Comparison of ENCODE assay signal across 8 cellular contexts in genomic region chr1:169795687-169796086, GRCh38. TPM values are rescaled to one million over a fixed set of nuclear protein-coding genes. Genes with fewer than 3 reads are reported as not detected.
A peak's percentile ranks its signal among the peaks of the same experiment; 100 is the strongest.
DNase-seq lines count a peak whose midpoint lies in the region; ATAC-seq, FAIRE-seq and TF ChIP-seq lines count a peak whose summit lies in the region.

No MANE protein-coding gene starts in this region.

- no peaks in the 10 kb centered on the region for H3K27me3 ChIP-seq in keratinocyte (ENCODE audit: control insufficient read depth, extremely low read depth, insufficient read depth, low read length)
- H3K27me3 ChIP-seq in tibial artery: no peaks in the 10 kb centered on the region

- H3K9me1 ChIP-seq in keratinocyte (ENCODE audit: control insufficient read depth, extremely low read depth, insufficient read depth, low read length): no peaks in the 10 kb centered on the region

- ATAC-seq in GM18870 (IDR thresholded peaks at IDR 0.05; ENCODE audit: unreplicated experiment) (no peak), GM21390 (IDR thresholded peaks at IDR 0.05; ENCODE audit: unreplicated experiment) (no peak)

- H3K9me3 ChIP-seq in keratinocyte (ENCODE audit: control insufficient read depth, low read depth, low read length) (no peaks in the 10 kb centered on the region), tibial artery (no peaks in the 10 kb centered on the region)

- peak overlapping the region; percentile 80 for H3K4me2 ChIP-seq in keratinocyte (ENCODE audit: control insufficient read depth, extremely low read depth, insufficient read depth, low read depth, low read length)

- peak overlapping the region; percentile 99 for H3K27ac Mint-ChIP-seq in activated naive CD4-positive, alpha-beta T cell treated with anti-CD3 and anti-CD28 coated beads for 36 hours
- peak overlapping the region; percentile 88 for H3K27ac Mint-ChIP-seq in activated CD4-positive, alpha-beta memory T cell treated with anti-CD3 and anti-CD28 coated beads, Interleukin-2, amount 10 ng/mL, durations not matched to agents 7 days and 5 days

- peak overlapping the region; percentile 69 to 90 (median 89) for H3K4me3 ChIP-seq in keratinocyte (ENCODE audit: control insufficient read depth in 2 of 3, extremely low read depth in 1 of 3, insufficient read depth in 2 of 3, low read depth in 1 of 3, low read length in 3 of 3)
- H3K4me3 ChIP-seq in tibial artery: peak overlapping the region; percentile 67 to 74

- POLR2A ChIA-PET in activated CD4-positive, alpha-beta memory T cell treated with anti-CD3 and anti-CD28 coated beads, Interleukin-2, amount 10 ng/mL, durations not matched to agents 7 days and 5 days (lab: Charles Lee): interaction anchor here (0.7 to 6.2 kb wide), 29 partner anchors 8 to 1690 kb away, joined by 3 to 106 read pairs (median 4); partner anchors contain the start of genes BLZF1, F5, KIFAP3 and NME7

- no peaks in the 10 kb centered on the region for H3K27me3 Mint-ChIP-seq in activated naive CD4-positive, alpha-beta T cell treated with anti-CD3 and anti-CD28 coated beads for 36 hours (ENCODE audit: low read depth)
- H3K27me3 Mint-ChIP-seq in activated CD4-positive, alpha-beta memory T cell treated with anti-CD3 and anti-CD28 coated beads, Interleukin-2, amount 10 ng/mL, durations not matched to agents 7 days and 5 days: no peaks in the 10 kb centered on the region

- H3K79me2 ChIP-seq in keratinocyte (ENCODE audit: control insufficient read depth, insufficient read depth, low read length): peaks cover 30% of the 10 kb centered on the region

- intact Hi-C loops in activated naive CD4-positive, alpha-beta T cell treated with anti-CD3 and anti-CD28 coated beads for 36 hours (cut with micrococcal nuclease): loop anchor here (1.0 to 10.0 kb wide), 6 partner anchors 84 to 1519 kb away; partner anchors contain the start of genes FMO4, KIFAP3 and SELL
- intact Hi-C loops in tibial artery (cut with DNase I; ENCODE audit: low total_unique reads): no loop called here

- H3K27ac ChIP-seq in keratinocyte (ENCODE audit: control insufficient read depth, insufficient read depth, low read length) (peak overlapping the region; percentile 93), tibial artery (peak overlapping the region; percentile 80)

- peaks cover 36% of the 10 kb centered on the region for H3K36me3 Mint-ChIP-seq in activated naive CD4-positive, alpha-beta T cell treated with anti-CD3 and anti-CD28 coated beads for 36 hours (ENCODE audit: low read depth)
- peaks cover 64% of the 10 kb centered on the region for H3K36me3 Mint-ChIP-seq in activated CD4-positive, alpha-beta memory T cell treated with anti-CD3 and anti-CD28 coated beads, Interleukin-2, amount 10 ng/mL, durations not matched to agents 7 days and 5 days (ENCODE audit: low read depth)

- peak overlapping the region; percentile 99 for H3K4me3 Mint-ChIP-seq in activated naive CD4-positive, alpha-beta T cell treated with anti-CD3 and anti-CD28 coated beads for 36 hours
- H3K4me3 Mint-ChIP-seq in activated CD4-positive, alpha-beta memory T cell treated with anti-CD3 and anti-CD28 coated beads, Interleukin-2, amount 10 ng/mL, durations not matched to agents 7 days and 5 days: peak overlapping the region; percentile 84

- H2AFZ ChIP-seq in keratinocyte (ENCODE audit: control insufficient read depth, low read length): peak overlapping the region; percentile 96

- H3K9ac ChIP-seq in keratinocyte (ENCODE audit: control insufficient read depth, extremely low read depth, insufficient read depth, low read length): peak overlapping the region; percentile 93

- peak; percentile 30 for DNase-seq in activated naive CD4-positive, alpha-beta T cell treated with anti-CD3 and anti-CD28 coated beads for 36 hours
- no peak for DNase-seq in activated naive CD4-positive, alpha-beta T cell treated with Interleukin-2 at 50 U/mL for 16 hours
- DNase-seq in activated CD4-positive, alpha-beta memory T cell treated with anti-CD3 and anti-CD28 coated beads, Interleukin-2, amount 10 ng/mL, durations not matched to agents 7 days and 5 days: peak; percentile 43
- DNase-seq in keratinocyte (ENCODE audit: low read depth, low spot score): no peak
- DNase-seq in tibial artery: no peak
- no peak for DNase-seq in GM13977 (ENCODE audit: low spot score)

- no peak for FAIRE-seq in keratinocyte (lab: Jason Lieb, UNC)

- H3K4me1 Mint-ChIP-seq in activated naive CD4-positive, alpha-beta T cell treated with anti-CD3 and anti-CD28 coated beads for 36 hours (ENCODE audit: low read depth): peaks cover 48% of the 10 kb centered on the region
- H3K4me1 Mint-ChIP-seq in activated CD4-positive, alpha-beta memory T cell treated with anti-CD3 and anti-CD28 coated beads, Interleukin-2, amount 10 ng/mL, durations not matched to agents 7 days and 5 days: peaks cover 60% of the 10 kb centered on the region

- CTCF ChIA-PET in activated naive CD4-positive, alpha-beta T cell treated with anti-CD3 and anti-CD28 coated beads for 36 hours (lab: Charles Lee): interaction anchor here (0.7 to 2.4 kb wide), 5 partner anchors 13 to 245 kb away, joined by 3 to 14 read pairs (median 8); no protein-coding TSS in a partner anchor
- CTCF ChIA-PET in activated CD4-positive, alpha-beta memory T cell treated with anti-CD3 and anti-CD28 coated beads, Interleukin-2, amount 10 ng/mL, durations not matched to agents 7 days and 5 days (lab: Charles Lee): interaction anchor here (0.7 to 2.3 kb wide), 6 partner anchors 14 to 194 kb away, joined by 3 to 12 read pairs (median 6); no protein-coding TSS in a partner anchor

- TF ChIP-seq CTCF in keratinocyte (optimal IDR thresholded peaks at IDR 0.05 in 1 of 3, IDR thresholded peaks at IDR 0.05 in 1 of 3, conservative IDR thresholded peaks at IDR 0.05 in 1 of 3; ENCODE audit: extremely low read depth in 1 of 3, insufficient read depth in 2 of 3, low read length in 3 of 3): no peak
- no peak for TF ChIP-seq CTCF in tibial artery (IDR thresholded peaks at IDR 0.05)
- TF ChIP-seq CTCF in GM13977 (IDR thresholded peaks at IDR 0.05; ENCODE audit: extremely low read depth, insufficient read depth, missing control alignments): no peak

- H3K36me3 ChIP-seq in keratinocyte (ENCODE audit: control insufficient read depth in 2 of 2, extremely low read depth in 1 of 2, insufficient read depth in 2 of 2, low read length in 2 of 2): no peaks in the 10 kb centered on the region
- peaks cover 0 to 4% (median 0%) of the 10 kb centered on the region in 3 donors for H3K36me3 ChIP-seq in tibial artery

- in situ Hi-C loops in GM13977 (cut with MboI; ENCODE audit: low pct_unique_long_range_greater_than_20kb, low sequenced_read_pairs, unreplicated experiment): no loop called here

- H3K4me1 ChIP-seq in keratinocyte (ENCODE audit: control insufficient read depth, extremely low read depth, insufficient read depth, low read length): peaks cover 15% of the 10 kb centered on the region
- H3K4me1 ChIP-seq in tibial artery: peaks cover 0 to 17% (median 8%) of the 10 kb centered on the region in 4 donors

- H3K9me3 Mint-ChIP-seq in activated naive CD4-positive, alpha-beta T cell treated with anti-CD3 and anti-CD28 coated beads for 36 hours: no peaks in the 10 kb centered on the region
- no peaks in the 10 kb centered on the region for H3K9me3 Mint-ChIP-seq in activated CD4-positive, alpha-beta memory T cell treated with anti-CD3 and anti-CD28 coated beads, Interleukin-2, amount 10 ng/mL, durations not matched to agents 7 days and 5 days

- dilution Hi-C loops in keratinocyte (cut with MboI; ENCODE audit: extremely low pct_ligation_motif_present, low sequenced_read_pairs): no loop called here

- no peaks in the 10 kb centered on the region for H4K20me1 ChIP-seq in keratinocyte (ENCODE audit: control insufficient read depth, extremely low read depth, insufficient read depth, low read length)

RNA-seq across cellular contexts. Expression of gene METTL18, which starts 1.0 kb away (rescaled TPM):
- 10 to 100 TPM; 10.6 to 11.1 TPM for total RNA-seq in activated naive CD4-positive, alpha-beta T cell treated with anti-CD3 and anti-CD28 coated beads for 36 hours
- total RNA-seq in activated CD4-positive, alpha-beta memory T cell treated with anti-CD3 and anti-CD28 coated beads, Interleukin-2, amount 10 ng/mL, durations not matched to agents 7 days and 5 days: 10 to 100 TPM; 14.2 to 15.7 TPM
- polyA plus RNA-seq in keratinocyte: 2.4 to 6.6 TPM (median 3.6 TPM) in 3 replicates
- 1.3 TPM for polyA plus RNA-seq in keratinocyte (2011; ENCODE audit: low read depth)
- 1.8 and 4.0 TPM in 2 replicates for polyA plus RNA-seq in keratinocyte (2011; cell fraction: cytosol; rRNA removed)
- polyA plus RNA-seq in keratinocyte (2011; cell fraction: nucleus; rRNA removed): 2.1 and 4.5 TPM in 2 replicates
- 4.0 and 5.1 TPM in 2 replicates for polyA plus RNA-seq in keratinocyte (2012; ENCODE audit: low replicate concordance)
- polyA minus RNA-seq in keratinocyte: 1.5 to 2.0 TPM in 2 of 3 replicates, not detected in the other
- 1.3 TPM for polyA minus RNA-seq in keratinocyte (2011; cell fraction: cytosol; rRNA and poly(A)+ RNA removed)
- polyA minus RNA-seq in keratinocyte (2011; cell fraction: nucleus; rRNA and poly(A)+ RNA removed): 1.0 and 1.1 TPM in 2 replicates

Comparison
In these comparisons a context has a peak if more than half of its experiments do, and no peak if none do; other contexts are left out.
1. DNase-seq: peak in activated naive CD4-positive, alpha-beta T cell treated with anti-CD3 and anti-CD28 coated beads for 36 hours (single experiment) and activated CD4-positive, alpha-beta memory T cell treated with anti-CD3 and anti-CD28 coated beads, Interleukin-2, amount 10 ng/mL, durations not matched to agents 7 days and 5 days (single experiment); none in activated naive CD4-positive, alpha-beta T cell treated with Interleukin-2 at 50 U/mL for 16 hours (single experiment), keratinocyte (single experiment), tibial artery (0 of 2) and GM13977 (single experiment).